28 cellular contexts compared by ENCODE assay signal in genomic region chr18:50170004-50170403, GRCh38. TPM values are rescaled to one million over a fixed set of nuclear protein-coding genes. Genes with fewer than 3 reads are reported as not detected.
"Had no signal": no experiment of that assay in that cellular context is flagged by ENCODE, and none has a peak within 500 bp of the region (broad histone marks: within the 10 kb centered on the region; RNA-seq: fewer than 3 reads in every experiment).

No MANE protein-coding gene starts in this region.

- FAIRE-seq: endometrium, kidney, pancreas had no signal

- H3K36me3 ChIP-seq: esophagus squamous epithelium, pancreas, prostate gland, sigmoid colon, tibial nerve had no signal

- H3K27me3 ChIP-seq: hepatocyte, pancreas, sigmoid colon, testis, tibial nerve had no signal

- ATAC-seq: left colon; left ventricle myocardium superior; naive thymus-derived CD8-positive, alpha-beta T cell; pancreas; stimulated activated naive B cell treated with anti-CD40 and anti-IgM and Interleukin-4, amounts not matched to agents 10 μg/mL and 1 μg/mL and 100 μg/mL, for 72 hours; stimulated activated naive CD8-positive, alpha-beta T cell treated with anti-CD3 and anti-CD28 coated beads, Interleukin-15, amount 100 ng/mL, for 72 hours had no signal

- H2AFZ ChIP-seq: hepatocyte had no signal

- H3K27ac ChIP-seq: dorsolateral prefrontal cortex, epithelial cell of prostate, esophagus squamous epithelium, hepatocyte, pancreas, prostate gland, sigmoid colon, skin epidermis, testis, tibial nerve had no signal

- H3K4me3 ChIP-seq: dorsolateral prefrontal cortex, esophagus squamous epithelium, hepatocyte, lung, pancreas, prostate gland, sigmoid colon, skin epidermis, testis, tibial nerve had no signal

- H3K4me1 ChIP-seq: esophagus squamous epithelium, pancreas, prostate gland, sigmoid colon, testis, tibial nerve had no signal

- H3K4me3 Mint-ChIP-seq: naive thymus-derived CD8-positive, alpha-beta T cell; neural crest cell; stimulated activated naive B cell treated with anti-CD40 and anti-IgM and Interleukin-4, amounts not matched to agents 10 μg/mL and 1 μg/mL and 100 μg/mL, for 72 hours; stimulated activated naive CD8-positive, alpha-beta T cell treated with anti-CD3 and anti-CD28 coated beads, Interleukin-15, amount 100 ng/mL, for 72 hours had no signal

- H3K9me3 ChIP-seq: esophagus squamous epithelium, pancreas, prostate gland, sigmoid colon, testis, tibial nerve had no signal

- H3K4me2 ChIP-seq: hepatocyte had no signal

- H3K27ac Mint-ChIP-seq: naive thymus-derived CD8-positive, alpha-beta T cell; stimulated activated naive B cell treated with anti-CD40 and anti-IgM and Interleukin-4, amounts not matched to agents 10 μg/mL and 1 μg/mL and 100 μg/mL, for 72 hours; stimulated activated naive CD8-positive, alpha-beta T cell treated with anti-CD3 and anti-CD28 coated beads, Interleukin-15, amount 100 ng/mL, for 72 hours had no signal

- DNase-seq: central memory CD4-positive, alpha-beta T cell; cortex of kidney; dorsolateral prefrontal cortex; effector CD8-positive, alpha-beta T cell; esophagus squamous epithelium; foreskin melanocyte; head of caudate nucleus; kidney; left colon; left ventricle myocardium superior; mesendoderm; naive thymus-derived CD8-positive, alpha-beta T cell; occipital lobe; pancreas; sigmoid colon; stimulated activated CD4-positive, alpha-beta T cell treated with anti-CD3 and anti-CD28 coated beads, Interleukin-2, amount 100 ng/mL, for 24 hours; stimulated activated CD4-positive, alpha-beta T cell treated with anti-CD3 and anti-CD28 coated beads, Interleukin-4, amount 100 ng/mL, for 4 hours; stimulated activated naive B cell treated with anti-CD40 and anti-IgM and Interleukin-4, amounts not matched to agents 10 μg/mL and 1 μg/mL and 100 μg/mL, for 72 hours; stimulated activated naive CD8-positive, alpha-beta T cell treated with anti-CD3 and anti-CD28 coated beads, Interleukin-15, amount 100 ng/mL, for 72 hours; testis had no signal

- H3K4me1 Mint-ChIP-seq: naive thymus-derived CD8-positive, alpha-beta T cell; neural crest cell; stimulated activated naive B cell treated with anti-CD40 and anti-IgM and Interleukin-4, amounts not matched to agents 10 μg/mL and 1 μg/mL and 100 μg/mL, for 72 hours had no signal

- H3K9me3 Mint-ChIP-seq: neural crest cell had no signal

- H3K36me3 Mint-ChIP-seq: naive thymus-derived CD8-positive, alpha-beta T cell had no signal

RNA-seq across cellular contexts. Expression of gene MYO5B, which starts 24.9 kb away (rescaled TPM):
- total RNA-seq: naive thymus-derived CD8-positive, alpha-beta T cell had no signal
